In the genomic region with DNA sequence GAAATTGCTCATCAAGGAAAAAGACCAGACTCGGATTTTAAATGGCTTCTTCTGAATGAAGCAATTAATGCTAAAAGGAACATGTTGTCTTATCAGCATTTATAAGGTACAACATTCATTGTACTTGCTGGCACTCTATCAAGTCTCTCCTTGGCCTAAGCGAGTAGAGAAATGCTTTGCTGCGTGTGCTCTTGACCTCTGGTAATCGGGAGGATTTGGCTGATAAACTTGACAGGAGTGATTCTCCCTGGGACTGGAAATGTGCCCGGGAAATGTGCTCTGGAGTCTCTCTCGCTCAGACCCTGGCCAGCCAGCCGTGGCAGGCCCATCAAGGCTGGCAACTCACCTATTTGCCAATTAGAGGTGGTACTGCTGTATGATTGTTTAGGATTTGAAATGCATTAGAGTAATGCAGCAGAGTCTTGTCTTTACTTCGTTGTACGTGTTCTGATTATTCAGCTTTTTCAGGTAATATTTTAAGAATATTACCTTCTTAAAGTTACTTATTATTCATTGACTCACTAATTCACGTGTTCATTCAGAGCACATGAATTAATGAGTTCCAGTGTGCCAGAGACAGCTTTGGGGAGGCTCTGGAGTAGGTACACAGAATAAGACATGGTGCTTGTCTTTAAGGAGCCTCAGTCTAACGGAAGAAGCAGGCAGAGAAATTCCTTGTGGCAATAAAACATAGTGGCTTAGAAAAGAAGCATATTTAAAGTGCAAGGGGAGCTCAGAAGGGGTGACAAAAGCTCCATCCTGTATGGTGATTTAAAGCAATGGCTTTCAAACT, we compare ENCODE assay signal across 13 cellular contexts. TPM values are rescaled to one million over a fixed set of nuclear protein-coding genes. Genes with fewer than 3 reads are reported as not detected.
DNase-seq lines count a peak whose midpoint lies in the region; ATAC-seq lines count a peak whose summit lies in the region.
"Had no signal": no experiment of that assay in that cellular context is flagged by ENCODE, and none has a peak within 500 bp of the region (broad histone marks: within the 10 kb centered on the region; RNA-seq: fewer than 3 reads in every experiment).

No MANE protein-coding gene starts in this region.

- peaks cover 10% of the 10 kb centered on the region for H3K36me3 Mint-ChIP-seq in central memory CD8-positive, alpha-beta T cell (ENCODE audit: insufficient read depth)
- peaks cover 5% of the 10 kb centered on the region for H3K36me3 Mint-ChIP-seq in stimulated activated effector memory CD8-positive, alpha-beta T cell treated with anti-CD3 and anti-CD28 coated beads, Interleukin-12 subunit alpha, Interleukin-12 subunit beta, amount 100 ng/mL, for 72 hours

- H3K4me1 Mint-ChIP-seq in central memory CD8-positive, alpha-beta T cell = peaks cover 58% of the 10 kb centered on the region
- H3K4me1 Mint-ChIP-seq in stimulated activated effector memory CD8-positive, alpha-beta T cell treated with anti-CD3 and anti-CD28 coated beads, Interleukin-12 subunit alpha, Interleukin-12 subunit beta, amount 100 ng/mL, for 72 hours = peaks cover 13% of the 10 kb centered on the region

- no peak overlapping the region for H3K18ac ChIP-seq in mesendoderm (ENCODE audit: low read length)

- peak overlapping the region; percentile 98 for H3K27ac Mint-ChIP-seq in central memory CD8-positive, alpha-beta T cell (ENCODE audit: low read depth)
- H3K27ac Mint-ChIP-seq in stimulated activated effector memory CD8-positive, alpha-beta T cell treated with anti-CD3 and anti-CD28 coated beads, Interleukin-12 subunit alpha, Interleukin-12 subunit beta, amount 100 ng/mL, for 72 hours = peak overlapping the region; percentile 74
- H3K27ac Mint-ChIP-seq: activated naive CD8-positive, alpha-beta T cell had no signal

- no peaks in the 10 kb centered on the region for H3K79me1 ChIP-seq in mesendoderm (ENCODE audit: low read length)

- H3K9ac ChIP-seq in mesendoderm (ENCODE audit: low read length) = no peak overlapping the region

- no peaks in the 10 kb centered on the region for H3K27me3 ChIP-seq in mesendoderm (ENCODE audit: insufficient read depth, low read length, poor library complexity)

- no peaks in the 10 kb centered on the region for H3K27me3 Mint-ChIP-seq in central memory CD8-positive, alpha-beta T cell
- H3K27me3 Mint-ChIP-seq: activated naive CD8-positive, alpha-beta T cell; naive thymus-derived CD8-positive, alpha-beta T cell had no signal

- H2BK15ac ChIP-seq in mesendoderm (replicated peaks; ENCODE audit: low read depth) = no peak overlapping the region

- H3K56ac ChIP-seq in mesendoderm (ENCODE audit: low read length) = no peak overlapping the region

- H2BK5ac ChIP-seq in mesendoderm (ENCODE audit: low read length) = no peak overlapping the region

- H2AK5ac ChIP-seq in mesendoderm (ENCODE audit: low read length) = no peak overlapping the region

- no peaks in the 10 kb centered on the region for H3K4me1 ChIP-seq in mesendoderm (ENCODE audit: control insufficient read depth, low read depth, low read length)
- H3K4me1 ChIP-seq: HAP-1 had no signal

- no peak overlapping the region for H4K8ac ChIP-seq in mesendoderm (ENCODE audit: low read depth, low read length)

- H3K27ac ChIP-seq in mesendoderm (ENCODE audit: low read depth, low read length) = no peak overlapping the region

- no peak overlapping the region for H4K5ac ChIP-seq in mesendoderm (ENCODE audit: low read length)

- no peak overlapping the region for H2BK120ac ChIP-seq in mesendoderm (ENCODE audit: low read depth, low read length)

- peak; percentile 90 for DNase-seq in NCI-H1092 treated with DMSO at 0.1 percent for 48 hours (lab: John Stamatoyannopoulos, UW)
- DNase-seq in central memory CD8-positive, alpha-beta T cell (ENCODE audit: low spot score in 2 of 2) = no peak
- peak; percentile 73 for DNase-seq in left lobe of liver (ENCODE audit: low spot score)
- no peak for DNase-seq in stimulated activated effector memory CD8-positive, alpha-beta T cell treated with anti-CD3 and anti-CD28 coated beads, Interleukin-12 subunit alpha, Interleukin-12 subunit beta, amount 100 ng/mL, for 72 hours (ENCODE audit: low spot score in 2 of 2)
- no peak for DNase-seq in activated naive CD4-positive, alpha-beta T cell treated with anti-CD3 and anti-CD28 coated beads, Interleukin-2, amount 50 U/mL, for 16 hours
- DNase-seq in NCI-H1694 treated with DMSO at 0.1 percent for 48 hours (lab: John Stamatoyannopoulos, UW) = no peak
- no peak for DNase-seq in KG1 (lab: John Stamatoyannopoulos, UW)
- no peak for DNase-seq in mesendoderm
- DNase-seq: activated CD4-positive, alpha-beta T cell treated with anti-CD3 and anti-CD28 coated beads for 1 hour; naive thymus-derived CD8-positive, alpha-beta T cell; NCI-H1417 treated with DMSO at 0.1 percent for 48 hours had no signal

- no peak for ATAC-seq in central memory CD8-positive, alpha-beta T cell (replicated peaks; ENCODE audit: extremely low read depth, poor library complexity, severe bottlenecking)
- peak; percentile 88 for ATAC-seq in left lobe of liver
- no peak for ATAC-seq in stimulated activated effector memory CD8-positive, alpha-beta T cell treated with anti-CD3 and anti-CD28 coated beads, Interleukin-12 subunit alpha, Interleukin-12 subunit beta, amount 100 ng/mL, for 72 hours
- ATAC-seq: naive thymus-derived CD8-positive, alpha-beta T cell had no signal

- peak overlapping the region; percentile 87 for H3K4me3 Mint-ChIP-seq in central memory CD8-positive, alpha-beta T cell
- peak overlapping the region; percentile 62 for H3K4me3 Mint-ChIP-seq in stimulated activated effector memory CD8-positive, alpha-beta T cell treated with anti-CD3 and anti-CD28 coated beads, Interleukin-12 subunit alpha, Interleukin-12 subunit beta, amount 100 ng/mL, for 72 hours
- H3K4me3 Mint-ChIP-seq: activated naive CD8-positive, alpha-beta T cell had no signal

- no CpG with 5 or more reads among the region's 11 CpGs for WGBS in mesendoderm (ENCODE audit: extremely low coverage, insufficient coverage, low lambda C conversion rate)

- no peaks in the 10 kb centered on the region for H3K9me3 Mint-ChIP-seq in central memory CD8-positive, alpha-beta T cell
- peaks cover 3% of the 10 kb centered on the region for H3K9me3 Mint-ChIP-seq in stimulated activated effector memory CD8-positive, alpha-beta T cell treated with anti-CD3 and anti-CD28 coated beads, Interleukin-12 subunit alpha, Interleukin-12 subunit beta, amount 100 ng/mL, for 72 hours

- no peak overlapping the region for H3K23ac ChIP-seq in mesendoderm (ENCODE audit: low read length)

- H3K79me2 ChIP-seq in mesendoderm (ENCODE audit: control insufficient read depth, insufficient read depth, low read length) = no peaks in the 10 kb centered on the region

- H3K4me3 ChIP-seq in mesendoderm (ENCODE audit: low read length) = no peak overlapping the region
- H3K4me3 ChIP-seq: HAP-1 had no signal

- no peak overlapping the region for H3K4me2 ChIP-seq in mesendoderm (ENCODE audit: low read length)

- no peak overlapping the region for H3K4ac ChIP-seq in mesendoderm (ENCODE audit: low read depth, low read length)

- H3K36me3 ChIP-seq in mesendoderm (ENCODE audit: control insufficient read depth, insufficient read depth, low read length) = no peaks in the 10 kb centered on the region
- H3K36me3 ChIP-seq: HAP-1 had no signal

RNA-seq across cellular contexts. Expression of a gene that starts 48.0 kb away (rescaled TPM):
- 33.3 TPM for total RNA-seq in left lobe of liver
- 0.22 TPM for polyA plus RNA-seq in mesendoderm (2013, experiment 1 of 2)
- 0.24 TPM for polyA plus RNA-seq in mesendoderm (2013, experiment 2 of 2)

Comparison
In these comparisons a context has a peak if more than half of its experiments do, and no peak if none do; other contexts are left out.
1. DNase-seq: peak in NCI-H1092 treated with DMSO at 0.1 percent for 48 hours (single experiment) and left lobe of liver (single experiment); none in central memory CD8-positive, alpha-beta T cell (0 of 2), stimulated activated effector memory CD8-positive, alpha-beta T cell treated with anti-CD3 and anti-CD28 coated beads, Interleukin-12 subunit alpha, Interleukin-12 subunit beta, amount 100 ng/mL, for 72 hours (0 of 2), activated naive CD4-positive, alpha-beta T cell treated with anti-CD3 and anti-CD28 coated beads, Interleukin-2, amount 50 U/mL, for 16 hours (single experiment), NCI-H1694 treated with DMSO at 0.1 percent for 48 hours (single experiment), KG1 (single experiment) and mesendoderm (single experiment).